In the genomic region with DNA sequence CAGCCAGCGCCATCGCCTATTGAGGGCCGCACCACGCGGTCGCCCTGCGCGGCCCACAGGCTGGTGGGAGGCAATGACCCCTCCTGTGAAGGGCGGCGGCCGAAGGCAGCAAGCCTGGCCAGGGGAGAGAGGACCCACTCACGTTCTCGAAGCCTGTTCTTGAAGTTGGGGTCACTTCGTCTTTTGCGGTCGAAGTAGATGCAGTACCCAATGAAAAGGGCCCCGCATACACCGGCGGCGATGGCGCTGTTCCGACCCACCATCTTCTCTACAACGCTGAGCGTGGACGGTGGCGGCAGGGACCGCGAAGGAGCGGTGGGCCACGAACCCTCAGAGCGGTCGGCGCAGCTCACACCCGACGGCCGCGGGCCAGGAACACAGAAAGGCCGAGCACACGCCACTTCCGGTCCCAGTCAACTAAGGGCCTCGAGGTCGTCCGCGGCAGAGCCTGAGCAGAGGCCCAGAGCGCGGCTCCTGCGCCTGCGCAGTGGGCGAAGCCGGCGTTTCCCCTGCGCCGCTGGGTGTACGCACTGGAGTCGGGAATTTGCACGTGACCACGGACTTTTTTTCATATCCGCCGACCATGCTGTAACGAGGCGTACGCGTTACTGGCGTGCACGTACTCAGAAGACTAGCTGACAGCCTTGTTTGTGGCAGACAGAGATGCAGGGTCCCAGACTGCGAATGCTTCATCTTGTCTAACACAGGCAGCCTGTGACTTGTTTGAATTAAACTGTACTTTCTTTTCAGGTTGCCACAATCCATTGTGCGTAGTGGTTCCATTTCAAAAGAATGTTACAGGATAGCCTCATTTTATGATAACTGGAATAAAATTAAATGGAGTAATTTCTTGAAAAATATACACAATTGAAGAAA, we compare ENCODE assay signal across 1 cellular context.
TF ChIP-seq lines count a peak whose summit lies in the region.

A gene (minus strand): TSS at position 385 of the 876 bp plus-strand sequence. CDS start 122 bp downstream, at position 263.

TF ChIP-seq in HCT116, 20 proteins besides CTCF, POLR2A, EP300 and RAD21 (continued from another document):
- TF ChIP-seq SP1 (IDR thresholded peaks at IDR 0.05; ENCODE audit: low read depth) (peak; percentile 37; the same call in 1 of the 2 replicates), EGR1 (IDR thresholded peaks at IDR 0.05; ENCODE audit: low read depth) (no peak), SRF (IDR thresholded peaks at IDR 0.05; ENCODE audit: low read depth) (no peak), FOSL1 (IDR thresholded peaks at IDR 0.05; ENCODE audit: low read depth) (no peak), EZH2 (IDR thresholded peaks at IDR 0.05) (no peak), CEBPB (IDR thresholded peaks at IDR 0.05; ENCODE audit: low read depth) (no peak), TCF7L2 (IDR thresholded peaks at IDR 0.05; ENCODE audit: borderline replicate concordance, extremely low read depth, insufficient read depth, insufficient read length) (peak; percentile 85), POLR2AphosphoS5 (IDR thresholded peaks at IDR 0.05; ENCODE audit: low read depth, low read length) (peak; percentile 95), JUND (IDR thresholded peaks at IDR 0.05) (no peak), SIN3A (IDR thresholded peaks at IDR 0.05; ENCODE audit: low read depth) (peak; percentile 92), YY1 (IDR thresholded peaks at IDR 0.05; ENCODE audit: extremely low read depth, insufficient replicate concordance, low read depth, low read length) (no peak), ZFX (IDR thresholded peaks at IDR 0.05) (peak; percentile 91)
- TF ChIP-seq, protein P1, sequence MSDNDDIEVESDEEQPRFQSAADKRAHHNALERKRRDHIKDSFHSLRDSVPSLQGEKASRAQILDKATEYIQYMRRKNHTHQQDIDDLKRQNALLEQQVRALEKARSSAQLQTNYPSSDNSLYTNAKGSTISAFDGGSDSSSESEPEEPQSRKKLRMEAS (IDR thresholded peaks at IDR 0.05): peak; percentile 97
- TF ChIP-seq, protein P2, sequence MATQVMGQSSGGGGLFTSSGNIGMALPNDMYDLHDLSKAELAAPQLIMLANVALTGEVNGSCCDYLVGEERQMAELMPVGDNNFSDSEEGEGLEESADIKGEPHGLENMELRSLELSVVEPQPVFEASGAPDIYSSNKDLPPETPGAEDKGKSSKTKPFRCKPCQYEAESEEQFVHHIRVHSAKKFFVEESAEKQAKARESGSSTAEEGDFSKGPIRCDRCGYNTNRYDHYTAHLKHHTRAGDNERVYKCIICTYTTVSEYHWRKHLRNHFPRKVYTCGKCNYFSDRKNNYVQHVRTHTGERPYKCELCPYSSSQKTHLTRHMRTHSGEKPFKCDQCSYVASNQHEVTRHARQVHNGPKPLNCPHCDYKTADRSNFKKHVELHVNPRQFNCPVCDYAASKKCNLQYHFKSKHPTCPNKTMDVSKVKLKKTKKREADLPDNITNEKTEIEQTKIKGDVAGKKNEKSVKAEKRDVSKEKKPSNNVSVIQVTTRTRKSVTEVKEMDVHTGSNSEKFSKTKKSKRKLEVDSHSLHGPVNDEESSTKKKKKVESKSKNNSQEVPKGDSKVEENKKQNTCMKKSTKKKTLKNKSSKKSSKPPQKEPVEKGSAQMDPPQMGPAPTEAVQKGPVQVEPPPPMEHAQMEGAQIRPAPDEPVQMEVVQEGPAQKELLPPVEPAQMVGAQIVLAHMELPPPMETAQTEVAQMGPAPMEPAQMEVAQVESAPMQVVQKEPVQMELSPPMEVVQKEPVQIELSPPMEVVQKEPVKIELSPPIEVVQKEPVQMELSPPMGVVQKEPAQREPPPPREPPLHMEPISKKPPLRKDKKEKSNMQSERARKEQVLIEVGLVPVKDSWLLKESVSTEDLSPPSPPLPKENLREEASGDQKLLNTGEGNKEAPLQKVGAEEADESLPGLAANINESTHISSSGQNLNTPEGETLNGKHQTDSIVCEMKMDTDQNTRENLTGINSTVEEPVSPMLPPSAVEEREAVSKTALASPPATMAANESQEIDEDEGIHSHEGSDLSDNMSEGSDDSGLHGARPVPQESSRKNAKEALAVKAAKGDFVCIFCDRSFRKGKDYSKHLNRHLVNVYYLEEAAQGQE (IDR thresholded peaks at IDR 0.05; ENCODE audit: low read depth): no peak
